In the genomic region with DNA sequence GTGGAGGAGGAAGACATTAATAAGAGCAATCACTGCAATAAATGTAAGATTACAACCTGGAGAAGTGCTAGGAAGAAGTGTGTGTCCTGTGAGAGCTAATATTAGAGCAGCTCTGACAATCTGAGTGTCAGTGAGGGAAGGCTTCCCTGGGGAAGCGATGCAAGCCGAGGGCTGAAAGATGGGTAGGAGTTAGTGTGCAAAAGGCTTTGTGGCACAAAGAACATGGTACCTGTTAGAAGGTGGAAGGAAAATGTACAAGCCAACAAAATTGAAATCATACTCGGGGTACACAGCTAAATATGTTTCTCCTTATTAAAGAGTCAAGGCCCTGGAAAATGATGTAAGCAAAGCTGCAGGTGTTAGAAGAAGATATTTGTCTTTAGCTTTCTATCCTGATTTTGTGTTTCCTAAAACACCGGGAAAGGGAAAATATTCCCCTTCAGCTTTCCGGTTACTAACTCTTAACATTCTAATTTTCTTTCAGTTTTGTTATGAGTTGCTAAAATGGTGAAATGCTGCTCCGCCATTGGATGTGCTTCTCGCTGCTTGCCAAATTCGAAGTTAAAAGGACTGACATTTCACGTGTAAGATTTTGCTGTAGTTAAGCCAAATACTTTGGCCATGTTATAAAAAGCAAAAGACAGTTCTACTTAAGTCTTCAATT, we compare ENCODE assay signal across 2 cellular contexts.
TF ChIP-seq lines count a peak whose summit lies in the region.

No MANE protein-coding gene starts in this region.

TF ChIP-seq in GM23338, 12 proteins besides CTCF, POLR2A, EP300 and RAD21 (continues in another document):
- no peak for TF ChIP-seq ZNF114 (CRISPR knock-in tag; IDR thresholded peaks at IDR 0.05)
- TF ChIP-seq EZH2phosphoT487 (IDR thresholded peaks at IDR 0.05; ENCODE audit: unreplicated experiment), result no peak
- TF ChIP-seq STAT1 (IDR thresholded peaks at IDR 0.05; ENCODE audit: unreplicated experiment), result no peak
- no peak for TF ChIP-seq JUNB (IDR thresholded peaks at IDR 0.05; ENCODE audit: unreplicated experiment)
- TF ChIP-seq, protein P1, sequence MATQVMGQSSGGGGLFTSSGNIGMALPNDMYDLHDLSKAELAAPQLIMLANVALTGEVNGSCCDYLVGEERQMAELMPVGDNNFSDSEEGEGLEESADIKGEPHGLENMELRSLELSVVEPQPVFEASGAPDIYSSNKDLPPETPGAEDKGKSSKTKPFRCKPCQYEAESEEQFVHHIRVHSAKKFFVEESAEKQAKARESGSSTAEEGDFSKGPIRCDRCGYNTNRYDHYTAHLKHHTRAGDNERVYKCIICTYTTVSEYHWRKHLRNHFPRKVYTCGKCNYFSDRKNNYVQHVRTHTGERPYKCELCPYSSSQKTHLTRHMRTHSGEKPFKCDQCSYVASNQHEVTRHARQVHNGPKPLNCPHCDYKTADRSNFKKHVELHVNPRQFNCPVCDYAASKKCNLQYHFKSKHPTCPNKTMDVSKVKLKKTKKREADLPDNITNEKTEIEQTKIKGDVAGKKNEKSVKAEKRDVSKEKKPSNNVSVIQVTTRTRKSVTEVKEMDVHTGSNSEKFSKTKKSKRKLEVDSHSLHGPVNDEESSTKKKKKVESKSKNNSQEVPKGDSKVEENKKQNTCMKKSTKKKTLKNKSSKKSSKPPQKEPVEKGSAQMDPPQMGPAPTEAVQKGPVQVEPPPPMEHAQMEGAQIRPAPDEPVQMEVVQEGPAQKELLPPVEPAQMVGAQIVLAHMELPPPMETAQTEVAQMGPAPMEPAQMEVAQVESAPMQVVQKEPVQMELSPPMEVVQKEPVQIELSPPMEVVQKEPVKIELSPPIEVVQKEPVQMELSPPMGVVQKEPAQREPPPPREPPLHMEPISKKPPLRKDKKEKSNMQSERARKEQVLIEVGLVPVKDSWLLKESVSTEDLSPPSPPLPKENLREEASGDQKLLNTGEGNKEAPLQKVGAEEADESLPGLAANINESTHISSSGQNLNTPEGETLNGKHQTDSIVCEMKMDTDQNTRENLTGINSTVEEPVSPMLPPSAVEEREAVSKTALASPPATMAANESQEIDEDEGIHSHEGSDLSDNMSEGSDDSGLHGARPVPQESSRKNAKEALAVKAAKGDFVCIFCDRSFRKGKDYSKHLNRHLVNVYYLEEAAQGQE (IDR thresholded peaks at IDR 0.05; ENCODE audit: unreplicated experiment), result no peak
- no peak for TF ChIP-seq CREB1 (CRISPR knock-in tag; IDR thresholded peaks at IDR 0.05; ENCODE audit: low read depth)
- TF ChIP-seq, protein P2, sequence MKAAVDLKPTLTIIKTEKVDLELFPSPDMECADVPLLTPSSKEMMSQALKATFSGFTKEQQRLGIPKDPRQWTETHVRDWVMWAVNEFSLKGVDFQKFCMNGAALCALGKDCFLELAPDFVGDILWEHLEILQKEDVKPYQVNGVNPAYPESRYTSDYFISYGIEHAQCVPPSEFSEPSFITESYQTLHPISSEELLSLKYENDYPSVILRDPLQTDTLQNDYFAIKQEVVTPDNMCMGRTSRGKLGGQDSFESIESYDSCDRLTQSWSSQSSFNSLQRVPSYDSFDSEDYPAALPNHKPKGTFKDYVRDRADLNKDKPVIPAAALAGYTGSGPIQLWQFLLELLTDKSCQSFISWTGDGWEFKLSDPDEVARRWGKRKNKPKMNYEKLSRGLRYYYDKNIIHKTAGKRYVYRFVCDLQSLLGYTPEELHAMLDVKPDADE (IDR thresholded peaks at IDR 0.05), result no peak
- TF ChIP-seq, protein P3, sequence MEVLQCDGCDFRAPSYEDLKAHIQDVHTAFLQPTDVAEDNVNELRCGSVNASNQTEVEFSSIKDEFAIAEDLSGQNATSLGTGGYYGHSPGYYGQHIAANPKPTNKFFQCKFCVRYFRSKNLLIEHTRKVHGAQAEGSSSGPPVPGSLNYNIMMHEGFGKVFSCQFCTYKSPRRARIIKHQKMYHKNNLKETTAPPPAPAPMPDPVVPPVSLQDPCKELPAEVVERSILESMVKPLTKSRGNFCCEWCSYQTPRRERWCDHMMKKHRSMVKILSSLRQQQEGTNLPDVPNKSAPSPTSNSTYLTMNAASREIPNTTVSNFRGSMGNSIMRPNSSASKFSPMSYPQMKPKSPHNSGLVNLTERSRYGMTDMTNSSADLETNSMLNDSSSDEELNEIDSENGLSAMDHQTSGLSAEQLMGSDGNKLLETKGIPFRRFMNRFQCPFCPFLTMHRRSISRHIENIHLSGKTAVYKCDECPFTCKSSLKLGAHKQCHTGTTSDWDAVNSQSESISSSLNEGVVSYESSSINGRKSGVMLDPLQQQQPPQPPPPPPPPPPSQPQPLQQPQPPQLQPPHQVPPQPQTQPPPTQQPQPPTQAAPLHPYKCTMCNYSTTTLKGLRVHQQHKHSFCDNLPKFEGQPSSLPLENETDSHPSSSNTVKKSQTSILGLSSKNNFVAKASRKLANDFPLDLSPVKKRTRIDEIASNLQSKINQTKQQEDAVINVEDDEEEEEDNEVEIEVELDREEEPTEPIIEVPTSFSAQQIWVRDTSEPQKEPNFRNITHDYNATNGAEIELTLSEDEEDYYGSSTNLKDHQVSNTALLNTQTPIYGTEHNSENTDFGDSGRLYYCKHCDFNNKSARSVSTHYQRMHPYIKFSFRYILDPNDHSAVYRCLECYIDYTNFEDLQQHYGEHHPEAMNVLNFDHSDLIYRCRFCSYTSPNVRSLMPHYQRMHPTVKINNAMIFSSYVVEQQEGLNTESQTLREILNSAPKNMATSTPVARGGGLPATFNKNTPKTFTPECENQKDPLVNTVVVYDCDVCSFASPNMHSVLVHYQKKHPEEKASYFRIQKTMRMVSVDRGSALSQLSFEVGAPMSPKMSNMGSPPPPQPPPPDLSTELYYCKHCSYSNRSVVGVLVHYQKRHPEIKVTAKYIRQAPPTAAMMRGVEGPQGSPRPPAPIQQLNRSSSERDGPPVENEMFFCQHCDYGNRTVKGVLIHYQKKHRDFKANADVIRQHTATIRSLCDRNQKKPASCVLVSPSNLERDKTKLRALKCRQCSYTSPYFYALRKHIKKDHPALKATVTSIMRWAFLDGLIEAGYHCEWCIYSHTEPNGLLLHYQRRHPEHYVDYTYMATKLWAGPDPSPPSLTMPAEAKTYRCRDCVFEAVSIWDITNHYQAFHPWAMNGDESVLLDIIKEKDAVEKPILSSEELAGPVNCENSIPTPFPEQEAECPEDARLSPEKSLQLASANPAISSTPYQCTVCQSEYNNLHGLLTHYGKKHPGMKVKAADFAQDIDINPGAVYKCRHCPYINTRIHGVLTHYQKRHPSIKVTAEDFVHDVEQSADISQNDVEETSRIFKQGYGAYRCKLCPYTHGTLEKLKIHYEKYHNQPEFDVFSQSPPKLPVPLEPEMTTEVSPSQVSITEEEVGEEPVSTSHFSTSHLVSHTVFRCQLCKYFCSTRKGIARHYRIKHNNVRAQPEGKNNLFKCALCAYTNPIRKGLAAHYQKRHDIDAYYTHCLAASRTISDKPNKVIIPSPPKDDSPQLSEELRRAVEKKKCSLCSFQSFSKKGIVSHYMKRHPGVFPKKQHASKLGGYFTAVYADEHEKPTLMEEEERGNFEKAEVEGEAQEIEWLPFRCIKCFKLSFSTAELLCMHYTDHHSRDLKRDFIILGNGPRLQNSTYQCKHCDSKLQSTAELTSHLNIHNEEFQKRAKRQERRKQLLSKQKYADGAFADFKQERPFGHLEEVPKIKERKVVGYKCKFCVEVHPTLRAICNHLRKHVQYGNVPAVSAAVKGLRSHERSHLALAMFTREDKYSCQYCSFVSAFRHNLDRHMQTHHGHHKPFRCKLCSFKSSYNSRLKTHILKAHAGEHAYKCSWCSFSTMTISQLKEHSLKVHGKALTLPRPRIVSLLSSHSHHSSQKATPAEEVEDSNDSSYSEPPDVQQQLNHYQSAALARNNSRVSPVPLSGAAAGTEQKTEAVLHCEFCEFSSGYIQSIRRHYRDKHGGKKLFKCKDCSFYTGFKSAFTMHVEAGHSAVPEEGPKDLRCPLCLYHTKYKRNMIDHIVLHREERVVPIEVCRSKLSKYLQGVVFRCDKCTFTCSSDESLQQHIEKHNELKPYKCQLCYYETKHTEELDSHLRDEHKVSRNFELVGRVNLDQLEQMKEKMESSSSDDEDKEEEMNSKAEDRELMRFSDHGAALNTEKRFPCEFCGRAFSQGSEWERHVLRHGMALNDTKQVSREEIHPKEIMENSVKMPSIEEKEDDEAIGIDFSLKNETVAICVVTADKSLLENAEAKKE (CRISPR knock-in tag; IDR thresholded peaks at IDR 0.05), result no peak

TF ChIP-seq in H1, 55 proteins besides CTCF, POLR2A, EP300 and RAD21:
- TF ChIP-seq, protein P4, sequence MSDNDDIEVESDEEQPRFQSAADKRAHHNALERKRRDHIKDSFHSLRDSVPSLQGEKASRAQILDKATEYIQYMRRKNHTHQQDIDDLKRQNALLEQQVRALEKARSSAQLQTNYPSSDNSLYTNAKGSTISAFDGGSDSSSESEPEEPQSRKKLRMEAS (IDR thresholded peaks at IDR 0.05), result no peak
TF ChIP-seq in H1: peak in this region for 0.
